1 cellular context compared by ENCODE assay signal in the genomic region with DNA sequence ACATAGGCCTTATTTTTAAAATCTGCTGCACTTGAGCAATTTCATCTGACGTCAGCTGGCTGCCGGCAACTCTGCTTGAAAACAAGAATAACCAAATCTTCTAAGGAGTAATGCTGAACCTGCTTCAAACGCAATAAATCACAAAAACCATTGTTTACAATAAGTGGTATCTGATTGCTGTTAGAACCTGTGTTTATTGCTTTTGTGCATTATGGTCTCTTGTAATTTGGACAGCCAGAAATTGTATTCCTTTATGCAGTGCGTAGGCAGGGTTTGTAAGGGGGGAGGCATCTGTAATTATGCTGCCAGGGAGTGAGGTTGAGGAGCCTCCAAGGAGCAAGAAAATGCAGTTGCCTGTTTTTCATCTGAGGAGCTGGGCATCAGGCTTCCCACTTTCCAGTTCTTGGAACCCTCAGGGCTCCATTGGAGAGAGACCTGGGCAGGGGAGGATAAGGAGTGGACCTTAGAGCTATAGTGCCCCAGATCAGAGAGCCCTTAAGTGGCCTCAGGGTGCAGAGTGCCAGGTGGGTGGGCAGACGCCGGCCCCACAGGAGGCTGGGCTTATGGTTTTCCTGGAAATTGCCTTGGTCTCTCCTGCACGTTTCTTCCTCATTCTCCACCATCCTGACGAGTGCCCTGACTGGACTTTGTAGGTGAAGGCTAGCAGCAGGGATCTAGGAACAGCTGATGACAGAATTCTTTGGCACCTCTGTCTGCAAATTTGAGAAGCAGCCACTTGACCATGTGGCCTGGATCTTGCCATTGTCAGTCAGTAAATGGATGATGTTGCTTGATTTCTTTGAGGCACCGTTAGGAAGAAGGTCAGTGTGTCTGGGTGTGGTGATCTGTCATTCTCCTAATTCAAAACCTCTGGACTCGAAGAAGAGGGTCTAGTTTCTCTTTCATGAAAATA.
TF ChIP-seq lines count a peak whose summit lies in the region.

No MANE protein-coding gene starts in this region.

TF ChIP-seq in HEK293, 187 proteins besides CTCF, POLR2A, EP300 and RAD21 (continued from another document and continues in another):
- TF ChIP-seq, protein P1, sequence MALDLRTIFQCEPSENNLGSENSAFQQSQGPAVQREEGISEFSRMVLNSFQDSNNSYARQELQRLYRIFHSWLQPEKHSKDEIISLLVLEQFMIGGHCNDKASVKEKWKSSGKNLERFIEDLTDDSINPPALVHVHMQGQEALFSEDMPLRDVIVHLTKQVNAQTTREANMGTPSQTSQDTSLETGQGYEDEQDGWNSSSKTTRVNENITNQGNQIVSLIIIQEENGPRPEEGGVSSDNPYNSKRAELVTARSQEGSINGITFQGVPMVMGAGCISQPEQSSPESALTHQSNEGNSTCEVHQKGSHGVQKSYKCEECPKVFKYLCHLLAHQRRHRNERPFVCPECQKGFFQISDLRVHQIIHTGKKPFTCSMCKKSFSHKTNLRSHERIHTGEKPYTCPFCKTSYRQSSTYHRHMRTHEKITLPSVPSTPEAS (tag by site-specific recombination; IDR thresholded peaks at IDR 0.05), result no peak
- TF ChIP-seq BCL11A (tag by site-specific recombination; IDR thresholded peaks at IDR 0.05; ENCODE audit: low read depth) (no peak), ZNF335 (tag by site-specific recombination; conservative IDR thresholded peaks at IDR 0.05) (no peak), ZNF133 (tag by site-specific recombination; IDR thresholded peaks at IDR 0.05) (no peak), ZNF626 (tag by site-specific recombination; IDR thresholded peaks at IDR 0.05) (no peak), ZSCAN30 (tag by site-specific recombination; IDR thresholded peaks at IDR 0.05) (peak; percentile 69; the same call in 1 of the 2 replicates), ZNF266 (tag by site-specific recombination; IDR thresholded peaks at IDR 0.05; ENCODE audit: low read depth) (no peak), ZNF571 (tag by site-specific recombination; IDR thresholded peaks at IDR 0.05) (no peak), ZNF239 (tag by site-specific recombination; IDR thresholded peaks at IDR 0.05) (no peak), ZNF529 (tag by site-specific recombination; IDR thresholded peaks at IDR 0.05; ENCODE audit: insufficient replicate concordance) (no peak), ZSCAN18 (tag by site-specific recombination; IDR thresholded peaks at IDR 0.05) (no peak), ZFP37 (tag by site-specific recombination; IDR thresholded peaks at IDR 0.05) (no peak), ZBTB17 (tag by site-specific recombination; IDR thresholded peaks at IDR 0.05) (0 out of 2 replicates have a peak, but pooled peaks have one; percentile 14), ZNF10 (tag by site-specific recombination; IDR thresholded peaks at IDR 0.05) (no peak), ZSCAN16 (tag by site-specific recombination; IDR thresholded peaks at IDR 0.05) (no peak), ZNF664 (tag by site-specific recombination; IDR thresholded peaks at IDR 0.05) (no peak), ZNF837 (tag by site-specific recombination; IDR thresholded peaks at IDR 0.05) (no peak), ZBTB26 (tag by site-specific recombination; optimal IDR thresholded peaks at IDR 0.05) (no peak), PRDM4 (tag by site-specific recombination; IDR thresholded peaks at IDR 0.05) (peak; percentile 42; the same call in 1 of the 2 replicates), ZNF792 (tag by site-specific recombination; IDR thresholded peaks at IDR 0.05) (no peak), ZNF76 (tag by site-specific recombination; IDR thresholded peaks at IDR 0.05; ENCODE audit: borderline replicate concordance, low read depth) (no peak), ZFP3 (tag by site-specific recombination; IDR thresholded peaks at IDR 0.05; ENCODE audit: low read depth) (no peak), ZNF24 (tag by site-specific recombination; IDR thresholded peaks at IDR 0.05) (no peak), ZNF639 (tag by site-specific recombination; IDR thresholded peaks at IDR 0.05) (no peak), KLF1 (tag by site-specific recombination; IDR thresholded peaks at IDR 0.05) (no peak), SCRT2 (tag by site-specific recombination; IDR thresholded peaks at IDR 0.05) (no peak), ZNF654 (tag by site-specific recombination; IDR thresholded peaks at IDR 0.05; ENCODE audit: low read depth) (no peak), ZNF660 (tag by site-specific recombination; IDR thresholded peaks at IDR 0.05) (0 out of 2 replicates have a peak, but pooled peaks have one; percentile 9), HOXA7 (CRISPR knock-in tag; IDR thresholded peaks at IDR 0.05; ENCODE audit: borderline replicate concordance) (no peak), KLF7 (tag by site-specific recombination; IDR thresholded peaks at IDR 0.05; ENCODE audit: borderline replicate concordance) (no peak), ZNF585B (tag by site-specific recombination; IDR thresholded peaks at IDR 0.05) (no peak), ZNF791 (tag by site-specific recombination; IDR thresholded peaks at IDR 0.05) (no peak), KLF10 (tag by site-specific recombination; IDR thresholded peaks at IDR 0.05) (no peak), ZNF518A (tag by site-specific recombination; conservative IDR thresholded peaks at IDR 0.05; ENCODE audit: low read depth) (no peak), ZNF555 (tag by site-specific recombination; conservative IDR thresholded peaks at IDR 0.05) (no peak)
- TF ChIP-seq, protein P2, sequence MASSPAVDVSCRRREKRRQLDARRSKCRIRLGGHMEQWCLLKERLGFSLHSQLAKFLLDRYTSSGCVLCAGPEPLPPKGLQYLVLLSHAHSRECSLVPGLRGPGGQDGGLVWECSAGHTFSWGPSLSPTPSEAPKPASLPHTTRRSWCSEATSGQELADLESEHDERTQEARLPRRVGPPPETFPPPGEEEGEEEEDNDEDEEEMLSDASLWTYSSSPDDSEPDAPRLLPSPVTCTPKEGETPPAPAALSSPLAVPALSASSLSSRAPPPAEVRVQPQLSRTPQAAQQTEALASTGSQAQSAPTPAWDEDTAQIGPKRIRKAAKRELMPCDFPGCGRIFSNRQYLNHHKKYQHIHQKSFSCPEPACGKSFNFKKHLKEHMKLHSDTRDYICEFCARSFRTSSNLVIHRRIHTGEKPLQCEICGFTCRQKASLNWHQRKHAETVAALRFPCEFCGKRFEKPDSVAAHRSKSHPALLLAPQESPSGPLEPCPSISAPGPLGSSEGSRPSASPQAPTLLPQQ (tag by site-specific recombination; IDR thresholded peaks at IDR 0.05), result 0 out of 2 replicates have a peak, but pooled peaks have one; percentile 10
- TF ChIP-seq, protein P3, sequence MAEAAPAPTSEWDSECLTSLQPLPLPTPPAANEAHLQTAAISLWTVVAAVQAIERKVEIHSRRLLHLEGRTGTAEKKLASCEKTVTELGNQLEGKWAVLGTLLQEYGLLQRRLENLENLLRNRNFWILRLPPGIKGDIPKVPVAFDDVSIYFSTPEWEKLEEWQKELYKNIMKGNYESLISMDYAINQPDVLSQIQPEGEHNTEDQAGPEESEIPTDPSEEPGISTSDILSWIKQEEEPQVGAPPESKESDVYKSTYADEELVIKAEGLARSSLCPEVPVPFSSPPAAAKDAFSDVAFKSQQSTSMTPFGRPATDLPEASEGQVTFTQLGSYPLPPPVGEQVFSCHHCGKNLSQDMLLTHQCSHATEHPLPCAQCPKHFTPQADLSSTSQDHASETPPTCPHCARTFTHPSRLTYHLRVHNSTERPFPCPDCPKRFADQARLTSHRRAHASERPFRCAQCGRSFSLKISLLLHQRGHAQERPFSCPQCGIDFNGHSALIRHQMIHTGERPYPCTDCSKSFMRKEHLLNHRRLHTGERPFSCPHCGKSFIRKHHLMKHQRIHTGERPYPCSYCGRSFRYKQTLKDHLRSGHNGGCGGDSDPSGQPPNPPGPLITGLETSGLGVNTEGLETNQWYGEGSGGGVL (tag by site-specific recombination; IDR thresholded peaks at IDR 0.05), result peak; percentile 12; the same call in 1 of the 2 replicates
- TF ChIP-seq, protein P4, sequence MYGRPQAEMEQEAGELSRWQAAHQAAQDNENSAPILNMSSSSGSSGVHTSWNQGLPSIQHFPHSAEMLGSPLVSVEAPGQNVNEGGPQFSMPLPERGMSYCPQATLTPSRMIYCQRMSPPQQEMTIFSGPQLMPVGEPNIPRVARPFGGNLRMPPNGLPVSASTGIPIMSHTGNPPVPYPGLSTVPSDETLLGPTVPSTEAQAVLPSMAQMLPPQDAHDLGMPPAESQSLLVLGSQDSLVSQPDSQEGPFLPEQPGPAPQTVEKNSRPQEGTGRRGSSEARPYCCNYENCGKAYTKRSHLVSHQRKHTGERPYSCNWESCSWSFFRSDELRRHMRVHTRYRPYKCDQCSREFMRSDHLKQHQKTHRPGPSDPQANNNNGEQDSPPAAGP (tag by site-specific recombination; IDR thresholded peaks at IDR 0.05), result 0 out of 2 replicates have a peak, but pooled peaks have one; percentile 30
